ENCODE assay signal across 24 cellular contexts in genomic region chr19:35811317-35812219, GRCh38. TPM values are rescaled to one million over a fixed set of nuclear protein-coding genes. Genes with fewer than 3 reads are reported as not detected.
DNase-seq lines count a peak whose midpoint lies in the region; ATAC-seq, FAIRE-seq and TF ChIP-seq lines count a peak whose summit lies in the region.
"Had no signal": no experiment of that assay in that cellular context is flagged by ENCODE, and none has a peak within 500 bp of the region (broad histone marks: within the 10 kb centered on the region; RNA-seq: fewer than 3 reads in every experiment).

No MANE protein-coding gene starts in this region.

- H3K36me3 ChIP-seq in K562 (ENCODE audit: control insufficient read depth, insufficient read depth, low read length): no peaks in the 10 kb centered on the region
- no peaks in the 10 kb centered on the region for H3K36me3 ChIP-seq in trophoblast cell (ENCODE audit: control insufficient read depth in 1 of 2, insufficient read depth in 2 of 2, low read length in 2 of 2)

- H2BK20ac ChIP-seq in H9 (ENCODE audit: low read depth, low read length, poor library complexity, severe bottlenecking): no peak overlapping the region

- H3K27me3 ChIP-seq in K562 (ENCODE audit: control insufficient read depth in 2 of 2, insufficient read depth in 2 of 2, low read length in 2 of 2) (peaks cover 6 to 13% of the 10 kb centered on the region in 2 experiments; a peak in 3 of 5 replicates), trophoblast cell (ENCODE audit: insufficient read depth, low read length) (no peaks in the 10 kb centered on the region), H9 (ENCODE audit: insufficient read depth, low read length) (no peaks in the 10 kb centered on the region)

- H2BK12ac ChIP-seq in trophoblast cell (ENCODE audit: low read length) (no peak overlapping the region), H9 (ENCODE audit: insufficient read length, low read depth, low read length) (no peak overlapping the region)

- no peaks in the 10 kb centered on the region for H3K9me3 ChIP-seq in A549
- H3K9me3 ChIP-seq in K562 (replicated peaks; ENCODE audit: control insufficient read depth, insufficient read depth, low read depth, low read length): no peaks in the 10 kb centered on the region
- no peaks in the 10 kb centered on the region for H3K9me3 ChIP-seq in trophoblast cell (ENCODE audit: insufficient read depth, low read depth, low read length)
- H3K9me3 ChIP-seq in H9 (ENCODE audit: control insufficient read depth, low read depth, low read length): no peaks in the 10 kb centered on the region

- in situ Hi-C loops in K562 (cut with MboI): no loop called here

- H3K27ac ChIP-seq in A549: peak overlapping the region in 1 of 2 experiments; percentile 36; a peak in 2 of 6 replicates
- H3K27ac ChIP-seq in K562 (ENCODE audit: extremely low read depth, low read depth, low read length): no peak overlapping the region
- no peak overlapping the region for H3K27ac ChIP-seq in trophoblast cell (ENCODE audit: low read depth, low read length)
- no peak overlapping the region for H3K27ac ChIP-seq in H9 (ENCODE audit: insufficient read length, low read depth, low read length)

- H4K20me1 ChIP-seq in K562 (replicated peaks; ENCODE audit: control insufficient read depth, insufficient read depth, low read length): no peaks in the 10 kb centered on the region; the same call in 1 of the 2 replicates
- H4K20me1 ChIP-seq in H9 (ENCODE audit: control insufficient read depth, insufficient read depth, insufficient read length): no peaks in the 10 kb centered on the region

- H3K9me1 ChIP-seq in K562 (ENCODE audit: control insufficient read depth, insufficient read depth, low read length): no peaks in the 10 kb centered on the region

- peaks cover 15% of the 10 kb centered on the region for H3K4me1 ChIP-seq in A549
- peaks cover 0 to 13% of the 10 kb centered on the region in 2 experiments; a peak in 1 of 5 replicates for H3K4me1 ChIP-seq in K562 (replicated peaks in 1 of 2; ENCODE audit: control insufficient read depth in 2 of 2, insufficient read depth in 2 of 2, low read length in 2 of 2)
- no peaks in the 10 kb centered on the region for H3K4me1 ChIP-seq in trophoblast cell (ENCODE audit: control insufficient read depth in 1 of 2, insufficient read depth in 2 of 2, low read length in 2 of 2)
- no peaks in the 10 kb centered on the region; the same call in 1 of the 2 replicates for H3K4me1 ChIP-seq in H9 (ENCODE audit: insufficient read depth, low read length)

- H4K5ac ChIP-seq in H9 (ENCODE audit: insufficient read length, low read depth, low read length): no peak overlapping the region

- H2BK15ac ChIP-seq in H9 (ENCODE audit: low read depth, low read length): no peak overlapping the region

- H4K8ac ChIP-seq in trophoblast cell (ENCODE audit: low read depth, low read length): no peak overlapping the region
- H4K8ac ChIP-seq in H9 (replicated peaks; ENCODE audit: insufficient read length, low read depth, low read length): no peak overlapping the region

- no peak overlapping the region for H3K56ac ChIP-seq in H9 (ENCODE audit: insufficient read length, low read depth, low read length)

- intact Hi-C loops in K562 (cut with micrococcal nuclease): no loop called here

- no peak overlapping the region for H3K4me3 Mint-ChIP-seq in H9
- H3K4me3 Mint-ChIP-seq: CD4-positive, CD25-positive, alpha-beta regulatory T cell; T-helper 17 cell had no signal

- no peak overlapping the region for H4K91ac ChIP-seq in trophoblast cell (ENCODE audit: low read depth, low read length)
- no peak overlapping the region for H4K91ac ChIP-seq in H9 (ENCODE audit: insufficient read length, low read depth, low read length)

- no peak overlapping the region for H2BK5ac ChIP-seq in trophoblast cell (ENCODE audit: low read depth, low read length, poor library complexity)
- no peak overlapping the region for H2BK5ac ChIP-seq in H9 (ENCODE audit: insufficient read length, low read length)

- DNase-seq in A549 (ENCODE audit: low read depth in 1 of 2, low spot score in 1 of 2) (no peak), DMS53 (lab: John Stamatoyannopoulos, UW) (peak; percentile 64), K562 (ENCODE audit: extremely low read depth in 1 of 4, low spot score in 3 of 4) (peak in 1 of 4 experiments; percentile 8), trophoblast cell (peak; percentile 44 to 71), H9 (no peak), GM20000 (ENCODE audit: low spot score) (no peak)
- no peak for DNase-seq in activated CD8-positive, alpha-beta memory T cell treated with anti-CD3 and anti-CD28 coated beads, Interleukin-2, amount 50 U/mL, for 4 hours
- DNase-seq: ACHN; AML-193; Calu3; CD4-positive, CD25-positive, alpha-beta regulatory T cell; GF-D8; HCEC 1CT; NCI-H1105 treated with DMSO at 0.1 percent for 48 hours; NCI-H2081 treated with DMSO at 0.1 percent for 48 hours; NCI-H510A; SHP77 treated with DMSO at 0.1 percent for 48 hours; T-helper 17 cell had no signal

- H4K12ac ChIP-seq in trophoblast cell (ENCODE audit: low read depth, low read length): no peak overlapping the region

- H3K14ac ChIP-seq in trophoblast cell (ENCODE audit: low read length) (no peak overlapping the region), H9 (ENCODE audit: insufficient read depth, low read length) (no peak overlapping the region)

- no peaks in the 10 kb centered on the region for H3K79me2 ChIP-seq in K562 (ENCODE audit: control insufficient read depth, insufficient read depth, low read length)
- no peaks in the 10 kb centered on the region for H3K79me2 ChIP-seq in trophoblast cell (ENCODE audit: control insufficient read depth, insufficient read depth, low read length, poor library complexity)
- no peaks in the 10 kb centered on the region for H3K79me2 ChIP-seq in H9 (ENCODE audit: insufficient read depth, low read length)

- POLR2A ChIA-PET in A549 (lab: Yijun Ruan, JAX): interaction anchor here (0.6 kb wide), 1 partner anchor 24 kb away, joined by 5 read pairs; no protein-coding TSS in a partner anchor
- POLR2A ChIA-PET in K562 (lab: Yijun Ruan, JAX): interaction anchor here (0.6 to 0.9 kb wide), 3 partner anchors 11 to 198 kb away, joined by 3 to 4 read pairs (median 3); no protein-coding TSS in a partner anchor

- peaks cover 11 to 19% of the 10 kb centered on the region in 2 experiments for H3K4me1 Mint-ChIP-seq in H9
- H3K4me1 Mint-ChIP-seq: CD4-positive, CD25-positive, alpha-beta regulatory T cell had no signal

- no peaks in the 10 kb centered on the region for H3K36me3 Mint-ChIP-seq in H9 (ENCODE audit: insufficient read depth in 1 of 3, low read depth in 3 of 3)
- H3K36me3 Mint-ChIP-seq: CD4-positive, CD25-positive, alpha-beta regulatory T cell had no signal

- TF ChIP-seq POLR2A in A549 (IDR thresholded peaks at IDR 0.05; ENCODE audit: low read length) (no peak), K562 (conservative IDR thresholded peaks at IDR 0.05) (no peak)

- no peak for TF ChIP-seq RAD21 in A549 (conservative IDR thresholded peaks at IDR 0.05 in 1 of 2, IDR thresholded peaks at IDR 0.05 in 1 of 2)
- no peak for TF ChIP-seq RAD21 in K562 (CRISPR knock-in tag; conservative IDR thresholded peaks at IDR 0.05 in 1 of 2, IDR thresholded peaks at IDR 0.05 in 1 of 2)

- H3K23me2 ChIP-seq in H9 (ENCODE audit: insufficient read length, low read depth, low read length, poor library complexity, severe bottlenecking): no peaks in the 10 kb centered on the region

- no TSS peak for BruUV-seq in K562 (replicated peaks; lab: Mats Ljungman, UMichigan)

- H3T11ph ChIP-seq in H9 (ENCODE audit: low read length): no peak overlapping the region

- TF ChIP-seq CTCF in A549 (IDR thresholded peaks at IDR 0.05): no peak
- no peak for TF ChIP-seq CTCF in K562 (IDR thresholded peaks at IDR 0.05 in 2 of 3, conservative IDR thresholded peaks at IDR 0.05 in 1 of 3; ENCODE audit: insufficient read depth in 2 of 3, low read depth in 1 of 3, low read length in 3 of 3)
- no peak for TF ChIP-seq CTCF in H9 (conservative IDR thresholded peaks at IDR 0.05)
- TF ChIP-seq CTCF in GM20000 (IDR thresholded peaks at IDR 0.05; ENCODE audit: extremely low read depth, missing control alignments): no peak

- peaks cover 16% of the 10 kb centered on the region for H3K27me3 Mint-ChIP-seq in H9 (ENCODE audit: low read depth)

- H3K18ac ChIP-seq in trophoblast cell (ENCODE audit: low read length) (no peak overlapping the region), H9 (ENCODE audit: insufficient read length, low read depth, low read length) (no peak overlapping the region)

- 0 out of 4 replicates have a peak overlapping the region, but pooled peaks of 1 of the 2 experiments have one; percentile 28 for H3K9ac ChIP-seq in K562 (ENCODE audit: insufficient read depth in 1 of 2, low read depth in 2 of 2, low read length in 2 of 2)
- no peak overlapping the region for H3K9ac ChIP-seq in trophoblast cell (ENCODE audit: low read length)
- no peak overlapping the region for H3K9ac ChIP-seq in H9 (ENCODE audit: extremely low read depth, insufficient read length, low read length)

- no peak for FAIRE-seq in A549 (lab: Jason Lieb, UNC)
- no peak for FAIRE-seq in K562 (lab: Jason Lieb, UNC)
- FAIRE-seq: GM12892 had no signal

- H3K4me2 ChIP-seq in A549 (no peak overlapping the region), K562 (ENCODE audit: insufficient read depth, low read length) (no peak overlapping the region), trophoblast cell (ENCODE audit: low read length) (no peak overlapping the region), H9 (ENCODE audit: insufficient read depth, insufficient read length, low read length) (no peak overlapping the region)

- ATAC-seq in A549 (peak; percentile 22 to 34), K562 (peak; percentile 54), GM18858 (IDR thresholded peaks at IDR 0.05; ENCODE audit: unreplicated experiment) (no peak)
- ATAC-seq: T-helper 17 cell had no signal

- no peak overlapping the region for H3K4me3 ChIP-seq in A549
- no peak overlapping the region for H3K4me3 ChIP-seq in K562
- no peak overlapping the region for H3K4me3 ChIP-seq in trophoblast cell (ENCODE audit: low read depth, low read length)

- TF ChIP-seq EP300 in A549 (IDR thresholded peaks at IDR 0.05): no peak
- no peak for TF ChIP-seq EP300 in K562 (IDR thresholded peaks at IDR 0.05; ENCODE audit: low read length)

- H2BK120ac ChIP-seq in trophoblast cell (ENCODE audit: insufficient read depth, low read length, poor library complexity): no peak overlapping the region
- H2BK120ac ChIP-seq in H9 (ENCODE audit: low read depth, low read length, poor library complexity, severe bottlenecking): no peak overlapping the region

- 80% methylated on average over 18 of the region's 18 CpGs for WGBS in A549 (ENCODE audit: missing lambda C conversion rate)
- 26% methylated on average over 18 of the region's 18 CpGs for WGBS in K562 (ENCODE audit: insufficient coverage, low coverage, missing lambda C conversion rate)
- WGBS in trophoblast cell (ENCODE audit: extremely low coverage, insufficient coverage, insufficient read length): no CpG with 5 or more reads among the region's 18 CpGs
- WGBS in H9 (ENCODE audit: extremely low coverage, insufficient read length, low lambda C conversion rate): no CpG with 5 or more reads among the region's 18 CpGs

- H3K79me1 ChIP-seq in trophoblast cell (ENCODE audit: low read length) (no peaks in the 10 kb centered on the region), H9 (ENCODE audit: insufficient read depth, low read depth, low read length, poor library complexity, severe bottlenecking) (no peaks in the 10 kb centered on the region)

- no peak overlapping the region for H3K4ac ChIP-seq in trophoblast cell (ENCODE audit: low read depth, low read length)
- H3K4ac ChIP-seq in H9 (ENCODE audit: low read depth, low read length): no peak overlapping the region

- H3K23ac ChIP-seq in trophoblast cell (ENCODE audit: low read length): no peak overlapping the region
- no peak overlapping the region for H3K23ac ChIP-seq in H9 (ENCODE audit: insufficient read length, low read depth, low read length)

- no peak overlapping the region for H2AK5ac ChIP-seq in trophoblast cell (ENCODE audit: low read length)
- H2AK5ac ChIP-seq in H9 (ENCODE audit: insufficient read length, low read length): no peak overlapping the region

- CTCF ChIA-PET in A549 (lab: Yijun Ruan, JAX): interaction anchor here (0.5 to 1.7 kb wide), 7 partner anchors 12 to 362 kb away, joined by 3 to 5 read pairs (median 3); no protein-coding TSS in a partner anchor
- CTCF ChIA-PET in K562 (lab: Yijun Ruan, JAX; ENCODE audit: low intra/inter-chr PET ratio): no interaction called here

- no peak overlapping the region for H2AFZ ChIP-seq in K562 (ENCODE audit: low read depth, low read length)
- no peak overlapping the region for H2AFZ ChIP-seq in trophoblast cell (ENCODE audit: insufficient read depth, low read length, poor library complexity)
- no peak overlapping the region for H2AFZ ChIP-seq in H9 (ENCODE audit: low read length)

- H3K27ac Mint-ChIP-seq in H9: peak overlapping the region in 1 of 3 experiments; percentile 92; a peak in 1 of 7 replicates
- H3K27ac Mint-ChIP-seq: T-helper 17 cell had no signal

- H3K9me3 Mint-ChIP-seq in H9: peaks cover 2 to 3% of the 10 kb centered on the region in 2 experiments; a peak in 2 of 5 replicates

RNA-seq across cellular contexts. Expression of gene PRODH2, which starts 1.1 kb away (rescaled TPM):
- 0.86 and 0.92 TPM in 2 replicates for polyA plus RNA-seq in A549 (2011; rRNA removed)
- 0.44 and 0.63 TPM in 2 replicates for polyA plus RNA-seq in A549 (2012; cell fraction: cytosol; rRNA removed)
- polyA plus RNA-seq in A549 (2012; cell fraction: nucleus; rRNA removed): 3.8 and 4.4 TPM in 2 replicates
- 0.55 to 1.0 TPM (median 0.73 TPM) in 3 replicates for polyA plus RNA-seq in A549 (2017; fragmentation: RNase III; extraction: RNeasy Plus Mini Kit Qiagen cat#74134 plus additional on column Dnase treatment)
- 1.1 and 1.3 TPM in 2 replicates for polyA minus RNA-seq in A549 (2011; rRNA and poly(A)+ RNA removed)
- not detected in 2 replicates for total RNA-seq in K562 (2011; cell fraction: chromatin; rRNA removed; ENCODE audit: low replicate concordance)
- not detected in 2 replicates for total RNA-seq in K562 (2011; cell fraction: nucleolus; rRNA removed)
- total RNA-seq in K562 (2011; cell fraction: nucleoplasm; rRNA removed): not detected in 2 replicates
- total RNA-seq in K562 (2014; rRNA removed): not detected in 2 replicates
- not detected in 2 replicates for total RNA-seq in K562 (2014; rRNA removed; fragmentation: Illumina TruSeq; extraction: Trizol)
- not detected in 2 replicates for total RNA-seq in K562 (2015; rRNA removed; fragmentation: Illumina TruSeq; extraction: Trizol)
- not detected in 2 replicates for total RNA-seq in K562 (2021)
- not detected in 2 replicates for polyA plus RNA-seq in K562 (2011; rRNA removed)
- not detected in 2 replicates for polyA plus RNA-seq in K562 (2011; cell fraction: cytosol; rRNA removed)
- not detected in 2 replicates for polyA plus RNA-seq in K562 (2011; cell fraction: nucleus; rRNA removed)
- polyA plus RNA-seq in K562 (2012): 0.04 TPM in 1 of 2 replicates, not detected in the other
- polyA plus RNA-seq in K562 (2014; fragmentation: Illumina TruSeq; extraction: Trizol): not detected in 2 replicates
- not detected for polyA plus RNA-seq in K562 (2014; fragmentation: Nextera tagmentation; extraction: Ambion mirVana)
- not detected in 2 replicates for polyA plus RNA-seq in K562 (2014; rRNA removed)
- not detected in 2 replicates for polyA minus RNA-seq in K562 (2011; rRNA and poly(A)+ RNA removed)
- not detected in 2 replicates for polyA minus RNA-seq in K562 (2011; cell fraction: cytosol; rRNA and poly(A)+ RNA removed)
- polyA minus RNA-seq in K562 (2011; cell fraction: nucleus; rRNA and poly(A)+ RNA removed): not detected in 2 replicates
- polyA plus RNA-seq in trophoblast cell (2013): not detected in 2 replicates
- not detected in 2 replicates for total RNA-seq in H9 (2021)
- total RNA-seq: Calu3; CD4-positive, CD25-positive, alpha-beta regulatory T cell; HT1080; LHCN-M2; RPMI7951; T-helper 17 cell had no signal
- polyA plus RNA-seq: CD4-positive, CD25-positive, alpha-beta regulatory T cell; IgD-negative memory B cell had no signal

RNA-seq across cellular contexts. Expression of gene ARHGAP33, which starts 36.2 kb away (rescaled TPM):
- polyA plus RNA-seq in A549 (2011; rRNA removed) (0.84 and 2.1 TPM in 2 replicates), A549 (2017; fragmentation: RNase III; extraction: RNeasy Plus Mini Kit Qiagen cat#74134 plus additional on column Dnase treatment) (4.6 to 7.7 TPM (median 6.1 TPM) in 3 replicates), K562 (2011; rRNA removed) (1.9 and 10.4 TPM in 2 replicates), K562 (2014; fragmentation: Illumina TruSeq; extraction: Trizol) (4.9 and 10.3 TPM in 2 replicates), K562 (2014; fragmentation: Nextera tagmentation; extraction: Ambion mirVana) (under 1 TPM in 1 of 2 experiments, not detected in 1; 0.06 TPM), K562 (2014; rRNA removed) (11.1 and 14.9 TPM in 2 replicates)
- polyA plus RNA-seq in A549 (2012; cell fraction: cytosol; rRNA removed): 7.8 and 9.6 TPM in 2 replicates
- 56.4 and 102 TPM in 2 replicates for polyA plus RNA-seq in A549 (2012; cell fraction: nucleus; rRNA removed)
- polyA minus RNA-seq in A549 (2011; rRNA and poly(A)+ RNA removed): 2.4 and 2.6 TPM in 2 replicates
- total RNA-seq in K562 (2011; cell fraction: chromatin; rRNA removed; ENCODE audit: low replicate concordance): 35.5 and 126 TPM in 2 replicates
- total RNA-seq in K562 (2011; cell fraction: nucleolus; rRNA removed): 56.0 and 101 TPM in 2 replicates
- total RNA-seq in K562 (2011; cell fraction: nucleoplasm; rRNA removed): 38.6 and 40.3 TPM in 2 replicates
- total RNA-seq in K562 (2014; rRNA removed) (1.2 and 3.3 TPM in 2 replicates), K562 (2014; rRNA removed; fragmentation: Illumina TruSeq; extraction: Trizol) (0.41 and 1.0 TPM in 2 replicates), K562 (2015; rRNA removed; fragmentation: Illumina TruSeq; extraction: Trizol) (1.2 and 1.6 TPM in 2 replicates), K562 (2021) (13.0 and 26.6 TPM in 2 replicates), H9 (2021) (18.7 and 19.5 TPM in 2 replicates)
- 3.1 and 4.1 TPM in 2 replicates for polyA plus RNA-seq in K562 (2011; cell fraction: cytosol; rRNA removed)
- 68.3 and 69.9 TPM in 2 replicates for polyA plus RNA-seq in K562 (2011; cell fraction: nucleus; rRNA removed)
- polyA plus RNA-seq in K562 (2012): 39.5 and 41.4 TPM in 2 replicates
- polyA minus RNA-seq in K562 (2011; rRNA and poly(A)+ RNA removed): 3.1 and 5.0 TPM in 2 replicates
- 2.6 and 4.1 TPM in 2 replicates for polyA minus RNA-seq in K562 (2011; cell fraction: cytosol; rRNA and poly(A)+ RNA removed)
- 21.0 and 24.0 TPM in 2 replicates for polyA minus RNA-seq in K562 (2011; cell fraction: nucleus; rRNA and poly(A)+ RNA removed)
- 12.8 and 12.9 TPM in 2 replicates for polyA plus RNA-seq in trophoblast cell (2013)
- polyA plus RNA-seq: IgD-negative memory B cell had no signal

RNA-seq across cellular contexts. Expression of gene NPHS1, which starts 40.7 kb away (rescaled TPM):
- 0.27 and 0.30 TPM in 2 replicates for polyA plus RNA-seq in A549 (2011; rRNA removed)
- 0.04 and 0.10 TPM in 2 replicates for polyA plus RNA-seq in A549 (2012; cell fraction: cytosol; rRNA removed)
- 0.22 and 0.26 TPM in 2 replicates for polyA plus RNA-seq in A549 (2012; cell fraction: nucleus; rRNA removed)
- polyA plus RNA-seq in A549 (2017; fragmentation: RNase III; extraction: RNeasy Plus Mini Kit Qiagen cat#74134 plus additional on column Dnase treatment): 0.16 to 0.27 TPM (median 0.21 TPM) in 3 replicates
- polyA minus RNA-seq in A549 (2011; rRNA and poly(A)+ RNA removed): 0.05 and 0.37 TPM in 2 replicates
- 0.32 TPM in 1 of 2 replicates, not detected in the other for total RNA-seq in K562 (2011; cell fraction: chromatin; rRNA removed; ENCODE audit: low replicate concordance)
- total RNA-seq in K562 (2011; cell fraction: nucleolus; rRNA removed): 0.17 and 0.39 TPM in 2 replicates
- not detected in 2 replicates for total RNA-seq in K562 (2011; cell fraction: nucleoplasm; rRNA removed)
- total RNA-seq in K562 (2014; rRNA removed): 0.23 TPM in 1 of 2 replicates, not detected in the other
- total RNA-seq in K562 (2014; rRNA removed; fragmentation: Illumina TruSeq; extraction: Trizol): not detected in 2 replicates
- not detected in 2 replicates for total RNA-seq in K562 (2015; rRNA removed; fragmentation: Illumina TruSeq; extraction: Trizol)
- 0.04 TPM in 1 of 2 replicates, not detected in the other for total RNA-seq in K562 (2021)
- 0.01 and 0.12 TPM in 2 replicates for polyA plus RNA-seq in K562 (2011; rRNA removed)
- 0.04 TPM in 1 of 2 replicates, not detected in the other for polyA plus RNA-seq in K562 (2011; cell fraction: cytosol; rRNA removed)
- polyA plus RNA-seq in K562 (2011; cell fraction: nucleus; rRNA removed): 0.10 and 0.21 TPM in 2 replicates
- polyA plus RNA-seq in K562 (2012): 0.12 and 3.3 TPM in 2 replicates
- polyA plus RNA-seq in K562 (2014; fragmentation: Illumina TruSeq; extraction: Trizol): not detected in 2 replicates
- not detected for polyA plus RNA-seq in K562 (2014; fragmentation: Nextera tagmentation; extraction: Ambion mirVana)
- polyA plus RNA-seq in K562 (2014; rRNA removed): 0.03 and 0.28 TPM in 2 replicates
- not detected in 2 replicates for polyA minus RNA-seq in K562 (2011; rRNA and poly(A)+ RNA removed)
- polyA minus RNA-seq in K562 (2011; cell fraction: cytosol; rRNA and poly(A)+ RNA removed): not detected in 2 replicates
- polyA minus RNA-seq in K562 (2011; cell fraction: nucleus; rRNA and poly(A)+ RNA removed): not detected in 2 replicates
- not detected in 2 replicates for polyA plus RNA-seq in trophoblast cell (2013)
- 0.83 and 1.1 TPM in 2 replicates for total RNA-seq in H9 (2021)
- total RNA-seq: Calu3; CD4-positive, CD25-positive, alpha-beta regulatory T cell; HT1080; LHCN-M2; RPMI7951; T-helper 17 cell had no signal
- polyA plus RNA-seq: CD4-positive, CD25-positive, alpha-beta regulatory T cell; IgD-negative memory B cell had no signal

RNA-seq across cellular contexts. Expression of gene KIRREL2, which starts 45.1 kb away (rescaled TPM):
- polyA plus RNA-seq in A549 (2011; rRNA removed) (0.26 and 0.34 TPM in 2 replicates), A549 (2017; fragmentation: RNase III; extraction: RNeasy Plus Mini Kit Qiagen cat#74134 plus additional on column Dnase treatment) (0.21 to 0.75 TPM (median 0.54 TPM) in 3 replicates), K562 (2011; rRNA removed) (0.08 and 0.10 TPM in 2 replicates), K562 (2014; fragmentation: Illumina TruSeq; extraction: Trizol) (0.04 TPM in 1 of 2 replicates, not detected in the other), K562 (2014; fragmentation: Nextera tagmentation; extraction: Ambion mirVana) (under 1 TPM in 1 of 2 experiments, not detected in 1; 0.01 TPM), K562 (2014; rRNA removed) (0.11 and 0.12 TPM in 2 replicates)
- polyA plus RNA-seq in A549 (2012; cell fraction: cytosol; rRNA removed): 0.20 and 0.30 TPM in 2 replicates
- 0.76 and 0.80 TPM in 2 replicates for polyA plus RNA-seq in A549 (2012; cell fraction: nucleus; rRNA removed)
- polyA minus RNA-seq in A549 (2011; rRNA and poly(A)+ RNA removed): 0.12 and 0.34 TPM in 2 replicates
- total RNA-seq in K562 (2011; cell fraction: chromatin; rRNA removed; ENCODE audit: low replicate concordance): 0.42 TPM in 1 of 2 replicates, not detected in the other
- 0.26 and 0.50 TPM in 2 replicates for total RNA-seq in K562 (2011; cell fraction: nucleolus; rRNA removed)
- total RNA-seq in K562 (2011; cell fraction: nucleoplasm; rRNA removed): 0.15 and 0.23 TPM in 2 replicates
- total RNA-seq in K562 (2014; rRNA removed) (not detected in 2 replicates), K562 (2014; rRNA removed; fragmentation: Illumina TruSeq; extraction: Trizol) (not detected in 2 replicates), K562 (2015; rRNA removed; fragmentation: Illumina TruSeq; extraction: Trizol) (0.04 and 0.07 TPM in 2 replicates), K562 (2021) (0.09 and 0.16 TPM in 2 replicates), H9 (2021) (3.1 and 3.6 TPM in 2 replicates)
- polyA plus RNA-seq in K562 (2011; cell fraction: cytosol; rRNA removed): 0.07 and 0.13 TPM in 2 replicates
- 0.22 and 0.41 TPM in 2 replicates for polyA plus RNA-seq in K562 (2011; cell fraction: nucleus; rRNA removed)
- 0.05 and 0.11 TPM in 2 replicates for polyA plus RNA-seq in K562 (2012)
- polyA minus RNA-seq in K562 (2011; rRNA and poly(A)+ RNA removed): 0.07 TPM in 1 of 2 replicates, not detected in the other
- polyA minus RNA-seq in K562 (2011; cell fraction: cytosol; rRNA and poly(A)+ RNA removed): not detected in 2 replicates
- polyA minus RNA-seq in K562 (2011; cell fraction: nucleus; rRNA and poly(A)+ RNA removed): 0.13 TPM in 1 of 2 replicates, not detected in the other
- 0.10 and 0.11 TPM in 2 replicates for polyA plus RNA-seq in trophoblast cell (2013)
- total RNA-seq: CD4-positive, CD25-positive, alpha-beta regulatory T cell; HT1080; LHCN-M2; RPMI7951; T-helper 17 cell had no signal
- polyA plus RNA-seq: CD4-positive, CD25-positive, alpha-beta regulatory T cell; IgD-negative memory B cell had no signal

RNA-seq across cellular contexts. Expression of gene PROSER3, which starts 53.6 kb away (rescaled TPM):
- polyA plus RNA-seq in A549 (2011; rRNA removed): 19.5 and 30.8 TPM in 2 replicates
- 30.2 and 38.8 TPM in 2 replicates for polyA plus RNA-seq in A549 (2012; cell fraction: cytosol; rRNA removed)
- polyA plus RNA-seq in A549 (2012; cell fraction: nucleus; rRNA removed): 137 and 148 TPM in 2 replicates
- 24.4 to 27.6 TPM (median 25.3 TPM) in 3 replicates for polyA plus RNA-seq in A549 (2017; fragmentation: RNase III; extraction: RNeasy Plus Mini Kit Qiagen cat#74134 plus additional on column Dnase treatment)
- polyA minus RNA-seq in A549 (2011; rRNA and poly(A)+ RNA removed): 41.9 and 46.2 TPM in 2 replicates
- total RNA-seq in K562 (2011; cell fraction: chromatin; rRNA removed; ENCODE audit: low replicate concordance): 64.1 and 158 TPM in 2 replicates
- 52.5 and 58.5 TPM in 2 replicates for total RNA-seq in K562 (2011; cell fraction: nucleolus; rRNA removed)
- 66.7 and 109 TPM in 2 replicates for total RNA-seq in K562 (2011; cell fraction: nucleoplasm; rRNA removed)
- total RNA-seq in K562 (2014; rRNA removed): 3.5 and 8.6 TPM in 2 replicates
- 4.2 and 5.1 TPM in 2 replicates for total RNA-seq in K562 (2014; rRNA removed; fragmentation: Illumina TruSeq; extraction: Trizol)
- total RNA-seq in K562 (2015; rRNA removed; fragmentation: Illumina TruSeq; extraction: Trizol): 4.3 and 5.7 TPM in 2 replicates
- 33.2 and 39.5 TPM in 2 replicates for total RNA-seq in K562 (2021)
- 6.3 and 14.0 TPM in 2 replicates for polyA plus RNA-seq in K562 (2011; rRNA removed)
- 7.7 and 11.7 TPM in 2 replicates for polyA plus RNA-seq in K562 (2011; cell fraction: cytosol; rRNA removed)
- polyA plus RNA-seq in K562 (2011; cell fraction: nucleus; rRNA removed): 29.7 and 50.1 TPM in 2 replicates
- 17.2 and 22.4 TPM in 2 replicates for polyA plus RNA-seq in K562 (2012)
- polyA plus RNA-seq in K562 (2014; fragmentation: Illumina TruSeq; extraction: Trizol): 32.4 and 33.3 TPM in 2 replicates
- 1 to 10 TPM; 1.0 to 1.5 TPM for polyA plus RNA-seq in K562 (2014; fragmentation: Nextera tagmentation; extraction: Ambion mirVana)
- 12.8 and 14.7 TPM in 2 replicates for polyA plus RNA-seq in K562 (2014; rRNA removed)
- 9.2 and 10.3 TPM in 2 replicates for polyA minus RNA-seq in K562 (2011; rRNA and poly(A)+ RNA removed)
- polyA minus RNA-seq in K562 (2011; cell fraction: cytosol; rRNA and poly(A)+ RNA removed): 15.5 and 16.1 TPM in 2 replicates
- 10.3 and 12.0 TPM in 2 replicates for polyA minus RNA-seq in K562 (2011; cell fraction: nucleus; rRNA and poly(A)+ RNA removed)
- polyA plus RNA-seq in trophoblast cell (2013): 32.8 and 34.5 TPM in 2 replicates
- 21.8 and 29.1 TPM in 2 replicates for total RNA-seq in H9 (2021)

Comparison
In these comparisons a context has a peak if more than half of its experiments do, and no peak if none do; other contexts are left out.
1. DNase-seq: peak in DMS53 (single experiment) and trophoblast cell (2 of 2); none in A549 (0 of 2), H9 (single experiment), activated CD8-positive, alpha-beta memory T cell treated with anti-CD3 and anti-CD28 coated beads, Interleukin-2, amount 50 U/mL, for 4 hours (single experiment) and GM20000 (single experiment).